8 cellular contexts compared by ENCODE assay signal in genomic region chr9:37954581-37954981, GRCh38. TPM values are rescaled to one million over a fixed set of nuclear protein-coding genes. Genes with fewer than 3 reads are reported as not detected.
DNase-seq lines count a peak whose midpoint lies in the region; ATAC-seq and TF ChIP-seq lines count a peak whose summit lies in the region.

No MANE protein-coding gene starts in this region.

- peaks cover 0 to 21% (median 0%) of the 10 kb centered on the region in 11 experiments; a peak in 2 of 22 replicates for H3K36me3 ChIP-seq in BLaER1 treated with 17β-estradiol and CSF1 and Interleukin-3, amounts not matched to agents 10 nM and 100 nM

- ATAC-seq in GM19324 (IDR thresholded peaks at IDR 0.05; ENCODE audit: low FRiP score, unreplicated experiment) (peak; percentile 34), HG03064 (IDR thresholded peaks at IDR 0.05; ENCODE audit: low read depth, unreplicated experiment) (peak; percentile 38)

- peak overlapping the region; percentile 65 to 95 (median 86); a peak in 21 of 22 replicates for H3K4me2 ChIP-seq in BLaER1 treated with 17β-estradiol and CSF1 and Interleukin-3, amounts not matched to agents 10 nM and 100 nM

- H3K27me3 Mint-ChIP-seq in MCF 10A (ENCODE audit: insufficient read depth, unreplicated experiment) = no peaks in the 10 kb centered on the region

- peaks cover 0 to 18% (median 0%) of the 10 kb centered on the region in 11 experiments; a peak in 3 of 22 replicates for H4K20me1 ChIP-seq in BLaER1 treated with 17β-estradiol and CSF1 and Interleukin-3, amounts not matched to agents 10 nM and 100 nM

- no peak for TF ChIP-seq CTCF in MCF 10A (IDR thresholded peaks at IDR 0.05; ENCODE audit: unreplicated experiment)

- H3K4me1 Mint-ChIP-seq in MCF 10A (ENCODE audit: insufficient read depth, unreplicated experiment) = peaks cover 35% of the 10 kb centered on the region

- CTCF ChIA-PET in MCF 10A (lab: Yijun Ruan, JAX) = interaction anchor here (1.3 kb wide), 1 partner anchor 62 kb away, joined by 4 read pairs; no protein-coding TSS in a partner anchor

- intact Hi-C loops in MCF 10A (cut with micrococcal nuclease) = no loop called here

- peak overlapping the region; percentile 13 for H3K4me3 Mint-ChIP-seq in MCF 10A (ENCODE audit: unreplicated experiment)

- H3K27ac Mint-ChIP-seq in MCF 10A (ENCODE audit: low read depth, unreplicated experiment) = peak overlapping the region; percentile 84

- BruUV-seq in MCF 10A (replicated peaks; lab: Mats Ljungman, UMichigan) = no TSS peak

- H3K36me3 Mint-ChIP-seq in MCF 10A (ENCODE audit: insufficient read depth, unreplicated experiment) = peaks cover 29% of the 10 kb centered on the region

- H3K9me3 Mint-ChIP-seq in MCF 10A (ENCODE audit: unreplicated experiment) = no peaks in the 10 kb centered on the region

- H3K27me3 ChIP-seq in BLaER1 treated with 17β-estradiol and CSF1 and Interleukin-3, amounts not matched to agents 10 nM and 100 nM = no peaks in the 10 kb centered on the region

- peak overlapping the region in 2 of 11 experiments; percentile 17 to 61; a peak in 3 of 22 replicates for H3K27ac ChIP-seq in BLaER1 treated with 17β-estradiol and CSF1 and Interleukin-3, amounts not matched to agents 10 nM and 100 nM

- POLR2A ChIA-PET in MCF 10A (lab: Yijun Ruan, JAX) = no interaction called here

- H3K4me1 ChIP-seq in BLaER1 treated with 17β-estradiol and CSF1 and Interleukin-3, amounts not matched to agents 10 nM and 100 nM = peaks cover 14 to 77% (median 60%) of the 10 kb centered on the region in 10 experiments

- no peaks in the 10 kb centered on the region for H3K9me3 ChIP-seq in BLaER1 treated with 17β-estradiol and CSF1 and Interleukin-3, amounts not matched to agents 10 nM and 100 nM (replicated peaks in 1 of 11)

- DNase-seq in MCF 10A (ENCODE audit: unreplicated experiment) (no peak), NCI-H1105 treated with DMSO at 0.1 percent for 48 hours (lab: John Stamatoyannopoulos, UW) (no peak), NOMO-1 (lab: John Stamatoyannopoulos, UW; ENCODE audit: unreplicated experiment in 2 of 2) (no peak), globus pallidus (ENCODE audit: low spot score) (no peak), cerebellar nuclear complex (lab: John Stamatoyannopoulos, UW) (no peak)

- no peak overlapping the region for H3K4me3 ChIP-seq in BLaER1 treated with 17β-estradiol and CSF1 and Interleukin-3, amounts not matched to agents 10 nM and 100 nM

- H3K9ac ChIP-seq in BLaER1 treated with 17β-estradiol and CSF1 and Interleukin-3, amounts not matched to agents 10 nM and 100 nM = peak overlapping the region in 1 of 11 experiments; percentile 38; a peak in 1 of 22 replicates

RNA-seq across cellular contexts. Expression of gene SLC25A51, which starts 50.7 kb away (rescaled TPM):
- 29.6 and 30.3 TPM in 2 replicates for total RNA-seq in MCF 10A (2022)
